In genomic region chr12:21001778-21002177, GRCh38 we compare ENCODE assay signal across 21 cellular contexts.
"Had no signal": no experiment of that assay in that cellular context is flagged by ENCODE, and none has a peak within 500 bp of the region (broad histone marks: within the 10 kb centered on the region; RNA-seq: fewer than 3 reads in every experiment).

No MANE protein-coding gene starts in this region.

- H3K9me3 ChIP-seq: mucosa of descending colon, right atrium auricular region had no signal

- FAIRE-seq: endometrium, frontal cortex had no signal

- H3K27ac ChIP-seq: dorsolateral prefrontal cortex, heart left ventricle, right atrium auricular region, sigmoid colon, skin epidermis had no signal

- DNase-seq: cortex of kidney; dorsolateral prefrontal cortex; effector CD8-positive, alpha-beta T cell; heart left ventricle; hippocampal formation; kidney glomerular epithelial cell; mammary epithelial cell; mucosa of descending colon; naive thymus-derived CD8-positive, alpha-beta T cell; sigmoid colon; stimulated activated CD4-positive, alpha-beta T cell treated with anti-CD3 and anti-CD28 coated beads, Interleukin-2, amount 100 ng/mL, for 24 hours; stimulated activated CD4-positive, alpha-beta T cell treated with anti-CD3 and anti-CD28 coated beads, Interleukin-4, amount 100 ng/mL, for 4 hours; stimulated activated naive B cell treated with anti-CD40 and anti-IgM and Interleukin-4, amounts not matched to agents 10 μg/mL and 1 μg/mL and 100 μg/mL, for 72 hours; stimulated activated naive CD8-positive, alpha-beta T cell treated with anti-CD3 and anti-CD28 coated beads, Interleukin-15, amount 100 ng/mL, for 72 hours; substantia nigra; trophoblast cell had no signal

- H3K4me1 ChIP-seq: heart left ventricle, right atrium auricular region, sigmoid colon had no signal

- ATAC-seq: esophagus mucosa; heart left ventricle; mucosa of descending colon; naive thymus-derived CD8-positive, alpha-beta T cell; stimulated activated naive B cell treated with anti-CD40 and anti-IgM and Interleukin-4, amounts not matched to agents 10 μg/mL and 1 μg/mL and 100 μg/mL, for 72 hours; stimulated activated naive CD8-positive, alpha-beta T cell treated with anti-CD3 and anti-CD28 coated beads, Interleukin-15, amount 100 ng/mL, for 72 hours had no signal

- H3K4me3 ChIP-seq: dorsolateral prefrontal cortex, heart left ventricle, mucosa of descending colon, right atrium auricular region, sigmoid colon, skin epidermis had no signal

- H3K36me3 ChIP-seq: heart left ventricle, right atrium auricular region, sigmoid colon had no signal

- H3K27me3 ChIP-seq: right atrium auricular region, sigmoid colon had no signal
